Comparison of ENCODE assay signal across 8 cellular contexts in genomic region chr17:78214016-78214705, GRCh38. TPM values are rescaled to one million over a fixed set of nuclear protein-coding genes. Genes with fewer than 3 reads are reported as not detected.
A peak's percentile ranks its signal among the peaks of the same experiment; 100 is the strongest.
DNase-seq lines count a peak whose midpoint lies in the region; ATAC-seq, FAIRE-seq and TF ChIP-seq lines count a peak whose summit lies in the region.

Gene BIRC5, plus strand, starts transcription at chr17:78214253. Its CDS starts 64 bp downstream, at chr17:78214317.

- peak within 1 kb of the TSS; percentile 99 for H3K4ac ChIP-seq in H1 (replicated peaks; ENCODE audit: insufficient read length, low read depth, low read length)

- H3K4me1 ChIP-seq in HUES6 (ENCODE audit: control insufficient read depth, insufficient read depth, low read length) (peaks cover 9% of the 10 kb centered on the region; the same call in 1 of the 2 replicates), H1 (replicated peaks in 1 of 4; ENCODE audit: control insufficient read depth in 3 of 4, insufficient read depth in 4 of 4, low read length in 3 of 4) (peaks cover 0 to 4% (median 2%) of the 10 kb centered on the region in 4 experiments; a peak in 4 of 7 replicates)

- peak; percentile 76 for ATAC-seq in GM19463 (IDR thresholded peaks at IDR 0.05; ENCODE audit: unreplicated experiment)

- H3K79me1 ChIP-seq in H1 (ENCODE audit: low read depth, low read length): peaks cover 2% of the 10 kb centered on the region

- peak within 1 kb of the TSS; percentile 65 for H4K91ac ChIP-seq in H1 (replicated peaks; ENCODE audit: insufficient read length, low read length)

- no peak for TF ChIP-seq EP300 in H1 (IDR thresholded peaks at IDR 0.05; ENCODE audit: borderline replicate concordance in 1 of 2, low read depth in 2 of 2, low read length in 2 of 2)

- FAIRE-seq in H1 (lab: Jason Lieb, UNC): no peak

- H3K18ac ChIP-seq in H1 (ENCODE audit: extremely low read depth, low read length): no peak within 1 kb of the TSS; the same call in 1 of the 2 replicates

- H3K9ac ChIP-seq in HUES6 (ENCODE audit: low read length) (peak within 1 kb of the TSS; percentile 94), H1 (replicated peaks in 1 of 4; ENCODE audit: extremely low read depth in 1 of 4, low read depth in 3 of 4, low read length in 3 of 4) (peak within 1 kb of the TSS; percentile 68 to 88 (median 74))

- peak within 1 kb of the TSS; percentile 96 to 99 for H3K4me2 ChIP-seq in H1 (ENCODE audit: insufficient read depth in 1 of 2, low read depth in 2 of 2, low read length in 2 of 2)

- 0 out of 2 replicates have a peak within 1 kb of the TSS, but pooled peaks have one; percentile 86 for H2BK20ac ChIP-seq in H1 (ENCODE audit: low read length)

- H2AFZ ChIP-seq in H1 (ENCODE audit: low read length): no peak within 1 kb of the TSS

- peak within 1 kb of the TSS; percentile 96 for H3K4me3 ChIP-seq in HUES6 (ENCODE audit: low read depth, low read length)
- peak within 1 kb of the TSS; percentile 85 to 94 (median 90) for H3K4me3 ChIP-seq in H1 (ENCODE audit: extremely low read depth in 1 of 4, insufficient read depth in 2 of 4, low read depth in 3 of 4, low read length in 4 of 4)

- H4K8ac ChIP-seq in H1 (ENCODE audit: extremely low read depth, insufficient read depth, low read length): peak within 1 kb of the TSS; percentile 69; the same call in 1 of the 2 replicates

- H3K79me2 ChIP-seq in H1 (ENCODE audit: control insufficient read depth in 1 of 2, insufficient read depth in 2 of 2, low read length in 2 of 2): peaks cover 6 to 24% of the 10 kb centered on the region in 2 experiments

- peaks cover 17% of the 10 kb centered on the region for H3K36me3 ChIP-seq in HUES6 (ENCODE audit: control insufficient read depth, insufficient read depth, low read length)
- H3K36me3 ChIP-seq in H1 (ENCODE audit: control insufficient read depth in 2 of 4, insufficient read depth in 4 of 4, low read length in 3 of 4): peaks cover 2 to 22% (median 11%) of the 10 kb centered on the region in 4 experiments; a peak in 7 of 8 replicates

- peak within 1 kb of the TSS; percentile 12; the same call in 1 of the 2 replicates for H2BK5ac ChIP-seq in H1 (ENCODE audit: low read depth, low read length)

- H4K5ac ChIP-seq in H1 (ENCODE audit: insufficient read length, low read depth, low read length): peak within 1 kb of the TSS; percentile 94

- no peaks in the 10 kb centered on the region for H3K27me3 ChIP-seq in HUES6 (ENCODE audit: control insufficient read depth, insufficient read depth, low read length)
- no peaks in the 10 kb centered on the region for H3K27me3 ChIP-seq in H1 (replicated peaks in 1 of 4; ENCODE audit: control insufficient read depth in 3 of 4, extremely low read depth in 1 of 4, insufficient read depth in 3 of 4, low read length in 3 of 4)

- peaks cover 2 to 3% of the 10 kb centered on the region in 2 experiments for H4K20me1 ChIP-seq in H1 (replicated peaks in 1 of 2; ENCODE audit: control insufficient read depth in 1 of 2, insufficient read depth in 2 of 2, low read length in 2 of 2)

- H3K23me2 ChIP-seq in H1 (ENCODE audit: low read depth, low read length): peaks cover 4% of the 10 kb centered on the region; the same call in 1 of the 2 replicates

- peak within 1 kb of the TSS; percentile 74 for H3K56ac ChIP-seq in H1 (replicated peaks; ENCODE audit: insufficient read length, low read depth, low read length)

- H2BK120ac ChIP-seq in H1 (replicated peaks; ENCODE audit: low read depth, low read length): no peak within 1 kb of the TSS

- peak in 1 of 2 experiments; percentile 1; a peak in 1 of 4 replicates for TF ChIP-seq RAD21 in H1 (IDR thresholded peaks at IDR 0.05 in 1 of 2, conservative IDR thresholded peaks at IDR 0.05 in 1 of 2; ENCODE audit: low read depth in 2 of 2, low read length in 2 of 2)

- CTCF ChIA-PET in activated CD8-positive, alpha-beta memory T cell treated with anti-CD3 and anti-CD28 coated beads for 36 hours (lab: Charles Lee): interaction anchor here (2.6 kb wide), 1 partner anchor 36 kb away, joined by 11 read pairs; no protein-coding TSS in a partner anchor
- CTCF ChIA-PET in H1 (lab: Charles Lee; ENCODE audit: partially characterized antibody): interaction anchor here (0.9 to 2.1 kb wide), 6 partner anchors 9 to 100 kb away, joined by 3 to 9 read pairs (median 4); partner anchors contain the start of genes AFMID and TK1

- no peak within 1 kb of the TSS for H2BK12ac ChIP-seq in H1 (ENCODE audit: low read depth, low read length)

- DNase-seq in NOMO-1 treated with dmso at 0.1 percent for 144 hours (lab: John Stamatoyannopoulos, UW; ENCODE audit: unreplicated experiment): peak; percentile 86
- DNase-seq in H1 (ENCODE audit: low read depth in 1 of 2, low spot score in 2 of 2): peak; percentile 49 to 96
- DNase-seq in mesenteric fat pad (ENCODE audit: low spot score): peak; percentile 96
- DNase-seq in stimulated activated CD8-positive, alpha-beta memory T cell treated with anti-CD3 and anti-CD28 coated beads, Interleukin-12 subunit alpha, Interleukin-12 subunit beta, amount 100 ng/mL, for 4 hours (ENCODE audit: low read depth): peak; percentile 81

- no peak for TF ChIP-seq CTCF in C4-2B (conservative IDR thresholded peaks at IDR 0.05)
- TF ChIP-seq CTCF in H1 (IDR thresholded peaks at IDR 0.05; ENCODE audit: control extremely low read depth in 1 of 3, insufficient read depth in 1 of 3, low read depth in 1 of 3, low read length in 3 of 3): no peak

- H3K23ac ChIP-seq in H1 (ENCODE audit: insufficient read length): no peak within 1 kb of the TSS

- POLR2A ChIA-PET in activated CD8-positive, alpha-beta memory T cell treated with anti-CD3 and anti-CD28 coated beads for 36 hours (lab: Charles Lee): no interaction called here
- POLR2A ChIA-PET in H1 (lab: Charles Lee; ENCODE audit: partially characterized antibody): interaction anchor here (0.6 to 3.3 kb wide), 11 partner anchors 10 to 102 kb away, joined by 3 to 30 read pairs (median 4); partner anchors contain the start of genes AFMID and TK1

- 4% methylated on average over 46 of the region's 60 CpGs; no CpG with 5 or more reads in 1 of the 2 experiments for WGBS in H1 (ENCODE audit: extremely low coverage in 1 of 2, insufficient coverage in 1 of 2, insufficient read length in 1 of 2, insufficient replicate concordance in 2 of 2, low coverage in 1 of 2, low lambda C conversion rate in 2 of 2, missing lambda C conversion rate in 1 of 2), 2 experiments

- peak within 1 kb of the TSS; percentile 97 for H3K27ac ChIP-seq in C4-2B
- H3K27ac ChIP-seq in HUES6 (ENCODE audit: low read depth, low read length): peak within 1 kb of the TSS; percentile 76; the same call in 1 of the 2 replicates
- H3K27ac ChIP-seq in H1 (ENCODE audit: low read depth, low read length): no peak within 1 kb of the TSS

- H3K9me3 ChIP-seq in HUES6 (ENCODE audit: control insufficient read depth, insufficient read depth, low read depth, low read length): no peaks in the 10 kb centered on the region
- H3K9me3 ChIP-seq in H1 (ENCODE audit: insufficient read depth in 2 of 2, low read depth in 1 of 2, low read length in 1 of 2): no peaks in the 10 kb centered on the region

- peak in 1 of 2 experiments; percentile 53; a peak in 1 of 3 replicates for TF ChIP-seq POLR2A in H1 (IDR thresholded peaks at IDR 0.05; ENCODE audit: control extremely low read depth in 1 of 2, low read depth in 2 of 2, low read length in 2 of 2)

- H2AK5ac ChIP-seq in H1 (ENCODE audit: low read depth, low read length): peak within 1 kb of the TSS; percentile 90; the same call in 1 of the 2 replicates

- 0 out of 2 replicates have a peak within 1 kb of the TSS, but pooled peaks have one; percentile 16 for H2BK15ac ChIP-seq in H1 (ENCODE audit: low read length)

- H3K14ac ChIP-seq in H1 (ENCODE audit: insufficient read length): no peak within 1 kb of the TSS

TF ChIP-seq in H1, 55 proteins besides CTCF, POLR2A, EP300 and RAD21 (continues in another document):
- TF ChIP-seq NRF1 (IDR thresholded peaks at IDR 0.05; ENCODE audit: low read depth, low read length): no peak
- no peak for TF ChIP-seq TAF7 (optimal IDR thresholded peaks at IDR 0.05; ENCODE audit: borderline replicate concordance, low read depth, low read length)
- TF ChIP-seq ASH2L (IDR thresholded peaks at IDR 0.05; ENCODE audit: low read length): peak; percentile 51
- TF ChIP-seq ATF2 (IDR thresholded peaks at IDR 0.05; ENCODE audit: low read length): no peak
- no peak for TF ChIP-seq SIRT6 (IDR thresholded peaks at IDR 0.05; ENCODE audit: low read length)
- TF ChIP-seq EZH2 (IDR thresholded peaks at IDR 0.05; ENCODE audit: low read depth, low read length, severe bottlenecking): no peak
- TF ChIP-seq CREB1 (IDR thresholded peaks at IDR 0.05): peak; percentile 53; the same call in 1 of the 2 replicates
- TF ChIP-seq SP4 (IDR thresholded peaks at IDR 0.05; ENCODE audit: low read length): peak; percentile 76; the same call in 1 of the 2 replicates

RNA-seq across cellular contexts. Expression of gene BIRC5, which starts in this region (rescaled TPM):
- 10 to 100 TPM; 70.0 to 75.6 TPM for total RNA-seq in activated CD8-positive, alpha-beta memory T cell treated with anti-CD3 and anti-CD28 coated beads for 36 hours
- 106 and 108 TPM in 2 replicates for total RNA-seq in H1 (2021; fragmentation: NEBNext Ultra II Directional; extraction: Animal tissue kit (Norgen Biotek cat#: 25700))
- polyA plus RNA-seq in H1 (2011; rRNA removed): 42.2 and 48.8 TPM in 2 replicates
- 53.5 TPM for polyA plus RNA-seq in H1 (2011; cell fraction: cytosol; rRNA removed)
- polyA plus RNA-seq in H1 (2011; cell fraction: nucleus; rRNA removed): 78.0 TPM
- 58.7 to 71.7 TPM (median 68.1 TPM) in 4 replicates for polyA plus RNA-seq in H1 (2012, experiment 1 of 2)
- polyA plus RNA-seq in H1 (2012, experiment 2 of 2): 111 TPM
- 64.6 TPM for polyA plus RNA-seq in H1 (2013, experiment 1 of 2)
- polyA plus RNA-seq in H1 (2013, experiment 2 of 2): 66.0 TPM
- polyA minus RNA-seq in H1 (2011; rRNA and poly(A)+ RNA removed): 39.6 and 46.5 TPM in 2 replicates
- polyA minus RNA-seq in H1 (2011; cell fraction: cytosol; rRNA and poly(A)+ RNA removed): 43.1 TPM
- polyA minus RNA-seq in H1 (2011; cell fraction: nucleus; rRNA and poly(A)+ RNA removed): 41.5 TPM
- total RNA-seq in mesenteric fat pad: not detected

Comparison
In these comparisons a context has a peak if more than half of its experiments do, and no peak if none do; other contexts are left out.
1. RNA of gene BIRC5 (total RNA-seq): 106 to 108 TPM in H1 and 70.0 to 75.6 TPM in activated CD8-positive, alpha-beta memory T cell treated with anti-CD3 and anti-CD28 coated beads for 36 hours; not detected in mesenteric fat pad (single experiment); every median in the first group is over 10 times any median in the second.
2. Peak in DNase-seq in mesenteric fat pad; RNA of the gene not detected or under 1 TPM.
3. Peak in every context shown above with its lines, with median percentiles within 50 percentile points of each other: DNase-seq.